Comparison of ENCODE assay signal across 9 cellular contexts in the genomic region with DNA sequence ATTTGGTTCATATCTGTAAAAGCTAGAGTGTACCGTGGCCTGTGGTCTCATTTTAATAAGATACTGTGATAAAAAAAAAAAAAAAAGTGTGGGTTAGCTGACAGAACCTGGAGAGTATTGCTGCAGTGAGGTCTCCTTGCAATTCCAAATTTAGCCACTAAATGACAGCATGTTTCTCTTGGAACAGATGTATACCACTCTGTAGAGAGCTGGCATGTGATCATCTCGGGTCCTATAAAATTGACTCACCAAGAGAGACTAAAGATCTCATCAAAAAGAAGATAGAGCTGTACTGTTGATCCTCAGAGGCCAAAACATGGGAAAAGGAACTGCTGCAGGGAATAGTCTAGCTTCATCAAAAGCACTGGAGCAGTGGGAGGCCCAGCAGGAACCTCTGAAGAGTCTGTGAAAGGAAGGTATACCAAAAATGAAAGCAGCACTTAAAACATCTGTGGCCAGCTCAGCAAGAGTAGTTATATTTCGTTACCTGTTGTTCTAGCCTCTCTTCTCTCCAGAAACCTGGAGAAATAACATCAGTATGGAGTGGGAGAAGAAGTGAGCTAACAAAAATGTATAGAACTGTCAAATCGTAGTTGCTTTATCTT.
DNase-seq lines count a peak whose midpoint lies in the region; ATAC-seq, FAIRE-seq and TF ChIP-seq lines count a peak whose summit lies in the region.
"Had no signal": no experiment of that assay in that cellular context is flagged by ENCODE, and none has a peak within 500 bp of the region (broad histone marks: within the 10 kb centered on the region; RNA-seq: fewer than 3 reads in every experiment).

No MANE protein-coding gene starts in this region.

- no peaks in the 10 kb centered on the region for H3F3A ChIP-seq in neural progenitor cell (ENCODE audit: low read depth)

- H3K79me2 ChIP-seq in neural progenitor cell (ENCODE audit: low read depth) = no peaks in the 10 kb centered on the region

- H3K27ac ChIP-seq in body of pancreas (no peak overlapping the region), neural progenitor cell (no peak overlapping the region), substantia nigra (ENCODE audit: low read depth, low read length, poor library complexity, severe bottlenecking) (no peak overlapping the region)

- no peak for FAIRE-seq in HTR-8/SVneo (lab: Jason Lieb, UNC)

- 64 to 65% methylated on average over 4 of the region's 4 CpGs for WGBS in body of pancreas, 2 donors

- no peaks in the 10 kb centered on the region for H3K36me3 Mint-ChIP-seq in neural progenitor cell

- H3K4me2 ChIP-seq in neural progenitor cell = no peak overlapping the region

- no peak overlapping the region for H3K27ac Mint-ChIP-seq in neural progenitor cell

- TF ChIP-seq CTCF in body of pancreas (IDR thresholded peaks at IDR 0.05) (peak in 5 of 7 experiments; percentile 4 to 22 (median 10)), neural progenitor cell (IDR thresholded peaks at IDR 0.05) (peak; percentile 34)

- peak; percentile 94 for ATAC-seq in GM18861 (IDR thresholded peaks at IDR 0.05; ENCODE audit: unreplicated experiment)
- no peak for ATAC-seq in body of pancreas
- no peak for ATAC-seq in GM21367 (IDR thresholded peaks at IDR 0.05; ENCODE audit: unreplicated experiment)

- peaks cover 16% of the 10 kb centered on the region for H3K9me3 Mint-ChIP-seq in neural progenitor cell

- H4K20me1 ChIP-seq in neural progenitor cell (ENCODE audit: low read depth) = no peaks in the 10 kb centered on the region

- intact Hi-C loops in body of pancreas (cut with DNase I) = no loop called here

- H3K4me3 ChIP-seq in body of pancreas = no peak overlapping the region
- no peak overlapping the region for H3K4me3 ChIP-seq in neural progenitor cell

- H3K27me3 ChIP-seq in body of pancreas (no peaks in the 10 kb centered on the region), neural progenitor cell (no peaks in the 10 kb centered on the region)

- no peak overlapping the region for H3K4me3 Mint-ChIP-seq in neural progenitor cell

- no peaks in the 10 kb centered on the region for H3K27me3 Mint-ChIP-seq in neural progenitor cell (ENCODE audit: insufficient read depth, low read depth)

- H3K9me3 ChIP-seq in body of pancreas (no peaks in the 10 kb centered on the region), neural progenitor cell (ENCODE audit: low read depth) (no peaks in the 10 kb centered on the region)

- no peak for TF ChIP-seq POLR2A in body of pancreas (IDR thresholded peaks at IDR 0.05)

- DNase-seq in HTR-8/SVneo (ENCODE audit: insufficient read length, low spot score) = peak; percentile 2
- DNase-seq in body of pancreas = no peak
- peak; percentile 14 for DNase-seq in neural progenitor cell (ENCODE audit: low spot score)
- DNase-seq in NCI-H187 treated with DMSO at 0.1 percent for 48 hours (lab: John Stamatoyannopoulos, UW) = no peak
- no peak for DNase-seq in substantia nigra (lab: John Stamatoyannopoulos, UW)
- DNase-seq in NCI-H1930 (lab: John Stamatoyannopoulos, UW) = no peak
- DNase-seq: NCI-H2171 had no signal

- H2AFZ ChIP-seq in neural progenitor cell (replicated peaks) = peak overlapping the region; percentile 61

- no peaks in the 10 kb centered on the region for H3K4me1 ChIP-seq in body of pancreas
- H3K4me1 ChIP-seq in neural progenitor cell = no peaks in the 10 kb centered on the region

- H3K4me1 Mint-ChIP-seq in neural progenitor cell = peaks cover 4% of the 10 kb centered on the region

- H3K36me3 ChIP-seq in body of pancreas (replicated peaks in 1 of 2; ENCODE audit: insufficient read depth in 1 of 2, low read depth in 2 of 2) (no peaks in the 10 kb centered on the region), neural progenitor cell (no peaks in the 10 kb centered on the region)

- H3K9ac ChIP-seq in neural progenitor cell = no peak overlapping the region

Comparison
In these comparisons a context has a peak if more than half of its experiments do, and no peak if none do; other contexts are left out.
1. DNase-seq: peak in HTR-8/SVneo (single experiment) and neural progenitor cell (single experiment); none in body of pancreas (0 of 4), NCI-H187 treated with DMSO at 0.1 percent for 48 hours (single experiment), substantia nigra (0 of 49) and NCI-H1930 (0 of 2).